Comparison of ENCODE assay signal across 27 cellular contexts in genomic region chr2:85394976-85395375, GRCh38. TPM values are rescaled to one million over a fixed set of nuclear protein-coding genes. Genes with fewer than 3 reads are reported as not detected.
DNase-seq lines count a peak whose midpoint lies in the region; ATAC-seq, FAIRE-seq and TF ChIP-seq lines count a peak whose summit lies in the region.
"Had no signal": no experiment of that assay in that cellular context is flagged by ENCODE, and none has a peak within 500 bp of the region (broad histone marks: within the 10 kb centered on the region; RNA-seq: fewer than 3 reads in every experiment).

No MANE protein-coding gene starts in this region.

- H3K4me1 ChIP-seq in HepG2 (ENCODE audit: insufficient read depth, low read length) (peaks cover 24% of the 10 kb centered on the region), PC-9 (replicated peaks; ENCODE audit: insufficient read depth) (peaks cover 32% of the 10 kb centered on the region)

- H3K27ac Mint-ChIP-seq in stimulated activated naive B cell treated with anti-CD40 and anti-IgM and Interleukin-4, amounts not matched to agents 10 μg/mL and 1 μg/mL and 100 μg/mL, for 72 hours: peak overlapping the region; percentile 42
- peak overlapping the region in 2 of 7 donors; percentile 31 to 37 for H3K27ac Mint-ChIP-seq in CD14-positive monocyte
- H3K27ac Mint-ChIP-seq: activated naive CD8-positive, alpha-beta T cell; CD4-positive, alpha-beta T cell; GM23338; WTC11 had no signal

- H2AFZ ChIP-seq in HepG2 (ENCODE audit: low read length) (no peak overlapping the region), PC-9 (no peak overlapping the region)
- H2AFZ ChIP-seq: GM23338 had no signal

- DNase-seq in GM13977 (ENCODE audit: low spot score) (peak; percentile 1), HepG2 (ENCODE audit: low spot score) (no peak), PC-9 (no peak), CD14-positive monocyte (ENCODE audit: low spot score) (no peak), SIG-M5 (lab: John Stamatoyannopoulos, UW) (no peak)
- no peak for DNase-seq in stimulated activated naive B cell treated with anti-CD40 and anti-IgM and Interleukin-4, amounts not matched to agents 10 μg/mL and 1 μg/mL and 100 μg/mL, for 72 hours
- DNase-seq: activated CD4-positive, alpha-beta T cell treated with anti-CD3 and anti-CD28 coated beads, Interleukin-2, amount 50 U/mL, for 48 hours; activated CD8-positive, alpha-beta memory T cell treated with anti-CD3 and anti-CD28 coated beads, Interleukin-2, amount 50 U/mL, for 4 hours; CD4-positive, alpha-beta T cell; glutamatergic neuron; KBM-7; kidney glomerular epithelial cell; MM.1S; retina; small intestine; stimulated activated CD4-positive, alpha-beta T cell treated with anti-CD3 and anti-CD28 coated beads, Interleukin-2, amount 100 ng/mL, for 48 hours; T-helper 9 cell had no signal

- intact Hi-C loops in HepG2 (cut with micrococcal nuclease; ENCODE audit: unreplicated experiment) (no loop called here), PC-9 (cut with micrococcal nuclease; ENCODE audit: unreplicated experiment) (no loop called here), CD14-positive monocyte (cut with micrococcal nuclease) (no loop called here)

- no peak overlapping the region for H3K4me3 ChIP-seq in HepG2 (replicated peaks in 1 of 3; ENCODE audit: insufficient read depth in 1 of 3, low read depth in 2 of 3, low read length in 3 of 3)
- H3K4me3 ChIP-seq in PC-9: no peak overlapping the region
- H3K4me3 ChIP-seq: GM23338, thoracic aorta had no signal

- H3K9me3 ChIP-seq in HepG2 (ENCODE audit: low read length): no peaks in the 10 kb centered on the region
- no peaks in the 10 kb centered on the region for H3K9me3 ChIP-seq in PC-9 (ENCODE audit: insufficient read depth, low read depth)
- H3K9me3 ChIP-seq: thoracic aorta had no signal

- no peaks in the 10 kb centered on the region for H3K9me3 Mint-ChIP-seq in stimulated activated naive B cell treated with anti-CD40 and anti-IgM and Interleukin-4, amounts not matched to agents 10 μg/mL and 1 μg/mL and 100 μg/mL, for 72 hours
- H3K9me3 Mint-ChIP-seq in CD14-positive monocyte: no peaks in the 10 kb centered on the region
- H3K9me3 Mint-ChIP-seq: CD4-positive, alpha-beta T cell; central memory CD8-positive, alpha-beta T cell; GM23338; stimulated activated effector memory CD8-positive, alpha-beta T cell treated with anti-CD3 and anti-CD28 coated beads, Interleukin-12 subunit alpha, Interleukin-12 subunit beta, amount 100 ng/mL, for 72 hours; WTC11 had no signal

- ATAC-seq in HepG2 (no peak), HG03571 (IDR thresholded peaks at IDR 0.05; ENCODE audit: unreplicated experiment) (no peak)
- no peak for ATAC-seq in stimulated activated naive B cell treated with anti-CD40 and anti-IgM and Interleukin-4, amounts not matched to agents 10 μg/mL and 1 μg/mL and 100 μg/mL, for 72 hours (replicated peaks)
- ATAC-seq: GM23338; stimulated activated effector memory CD8-positive, alpha-beta T cell treated with anti-CD3 and anti-CD28 coated beads, Interleukin-12 subunit alpha, Interleukin-12 subunit beta, amount 100 ng/mL, for 72 hours had no signal

- no peaks in the 10 kb centered on the region for H3K9me2 ChIP-seq in PC-9 (ENCODE audit: insufficient read depth)

- H4K20me1 ChIP-seq in HepG2 (ENCODE audit: insufficient read depth, low read length) (no peaks in the 10 kb centered on the region), PC-9 (ENCODE audit: insufficient read depth) (no peaks in the 10 kb centered on the region)

- no peak for TF ChIP-seq EP300 in HepG2 (IDR thresholded peaks at IDR 0.05; ENCODE audit: low read depth in 2 of 2, low read length in 2 of 2)
- TF ChIP-seq EP300 in HepG2 (CRISPR knock-in tag; IDR thresholded peaks at IDR 0.05; ENCODE audit: borderline replicate concordance): no peak

- TF ChIP-seq POLR2A in HepG2 (IDR thresholded peaks at IDR 0.05; ENCODE audit: insufficient read depth in 1 of 2, low read depth in 2 of 2, low read length in 2 of 2): no peak

- in situ Hi-C loops in GM13977 (cut with MboI; ENCODE audit: low pct_unique_long_range_greater_than_20kb, low sequenced_read_pairs, unreplicated experiment): no loop called here
- in situ Hi-C loops in HepG2 (cut with HindIII; ENCODE audit: extremely low pct_ligation_motif_present, low pct_unique_long_range_greater_than_20kb): loop anchor here (5.0 kb wide), 1 partner anchor 157 kb away; no protein-coding TSS in a partner anchor

- H3K4me2 ChIP-seq in HepG2 (ENCODE audit: low read depth, low read length) (no peak overlapping the region), PC-9 (no peak overlapping the region)
- H3K4me2 ChIP-seq: GM23338 had no signal

- CTCF ChIA-PET in HepG2 (lab: Yijun Ruan, JAX; ENCODE audit: low intra/inter-chr PET ratio, low total read pairs) (no interaction called here), PC-9 (lab: Charles Lee) (no interaction called here)

- no peak overlapping the region for H3K9ac ChIP-seq in HepG2 (ENCODE audit: insufficient read depth, low read depth, low read length)

- H3K79me2 ChIP-seq in HepG2 (ENCODE audit: insufficient read depth, low read length): no peaks in the 10 kb centered on the region
- H3K79me2 ChIP-seq in PC-9 (ENCODE audit: low read depth): no peaks in the 10 kb centered on the region

- POLR2A ChIA-PET in HepG2 (lab: Yijun Ruan, JAX): interaction anchor here (1.6 kb wide), 1 partner anchor 144 kb away, joined by 4 read pairs; no protein-coding TSS in a partner anchor
- POLR2A ChIA-PET in PC-9 (lab: Charles Lee; ENCODE audit: unreplicated experiment): no interaction called here

- H3K27ac ChIP-seq in VCaP: peak overlapping the region; percentile 99
- H3K27ac ChIP-seq in HepG2 (ENCODE audit: extremely low read length, insufficient read depth, low read length): no peak overlapping the region
- no peak overlapping the region for H3K27ac ChIP-seq in PC-9

- BruUV-seq in HepG2 (replicated peaks; lab: Mats Ljungman, UMichigan) (no TSS peak), PC-9 (replicated peaks; lab: Mats Ljungman, UMichigan) (no TSS peak)

- H3K36me3 Mint-ChIP-seq in stimulated activated naive B cell treated with anti-CD40 and anti-IgM and Interleukin-4, amounts not matched to agents 10 μg/mL and 1 μg/mL and 100 μg/mL, for 72 hours: peaks cover 35 to 57% of the 10 kb centered on the region in 2 donors
- H3K36me3 Mint-ChIP-seq in CD14-positive monocyte: peaks cover 72 to 99% of the 10 kb centered on the region in 2 donors
- H3K36me3 Mint-ChIP-seq: activated naive CD8-positive, alpha-beta T cell had no signal

- H3K4me1 Mint-ChIP-seq in stimulated activated naive B cell treated with anti-CD40 and anti-IgM and Interleukin-4, amounts not matched to agents 10 μg/mL and 1 μg/mL and 100 μg/mL, for 72 hours: peaks cover 24 to 36% of the 10 kb centered on the region in 2 donors
- peaks cover 6% of the 10 kb centered on the region for H3K4me1 Mint-ChIP-seq in CD14-positive monocyte
- H3K4me1 Mint-ChIP-seq: central memory CD8-positive, alpha-beta T cell had no signal

- no peaks in the 10 kb centered on the region for H3K27me3 Mint-ChIP-seq in stimulated activated naive B cell treated with anti-CD40 and anti-IgM and Interleukin-4, amounts not matched to agents 10 μg/mL and 1 μg/mL and 100 μg/mL, for 72 hours
- no peaks in the 10 kb centered on the region for H3K27me3 Mint-ChIP-seq in CD14-positive monocyte (ENCODE audit: low read depth in 3 of 3)
- H3K27me3 Mint-ChIP-seq: activated naive CD8-positive, alpha-beta T cell; CD4-positive, alpha-beta T cell; central memory CD8-positive, alpha-beta T cell had no signal

- H3F3A ChIP-seq in PC-9 (ENCODE audit: insufficient read depth, low read depth): peaks cover 32% of the 10 kb centered on the region

- TF ChIP-seq CTCF in GM13977 (IDR thresholded peaks at IDR 0.05; ENCODE audit: extremely low read depth, insufficient read depth, missing control alignments) (no peak), VCaP (conservative IDR thresholded peaks at IDR 0.05) (no peak), HepG2 (CRISPR knock-in tag; IDR thresholded peaks at IDR 0.05) (no peak), PC-9 (conservative IDR thresholded peaks at IDR 0.05) (no peak), CD14-positive monocyte (IDR thresholded peaks at IDR 0.05) (no peak)

- TF ChIP-seq RAD21 in HepG2 (CRISPR knock-in tag; IDR thresholded peaks at IDR 0.05): no peak

- no peak for FAIRE-seq in HepG2 (lab: Jason Lieb, UNC)
- FAIRE-seq: astrocyte, small intestine had no signal

- H3K4me3 Mint-ChIP-seq in stimulated activated naive B cell treated with anti-CD40 and anti-IgM and Interleukin-4, amounts not matched to agents 10 μg/mL and 1 μg/mL and 100 μg/mL, for 72 hours: no peak overlapping the region
- no peak overlapping the region for H3K4me3 Mint-ChIP-seq in CD14-positive monocyte
- H3K4me3 Mint-ChIP-seq: activated naive CD8-positive, alpha-beta T cell; CD4-positive, alpha-beta T cell; central memory CD8-positive, alpha-beta T cell; GM23338; stimulated activated effector memory CD8-positive, alpha-beta T cell treated with anti-CD3 and anti-CD28 coated beads, Interleukin-12 subunit alpha, Interleukin-12 subunit beta, amount 100 ng/mL, for 72 hours; WTC11 had no signal

- H3K36me3 ChIP-seq in HepG2 (replicated peaks in 1 of 2; ENCODE audit: control insufficient read depth in 1 of 2, insufficient read depth in 2 of 2, low read length in 2 of 2) (peaks cover 2 to 3% of the 10 kb centered on the region in 2 experiments; a peak in 1 of 5 replicates), PC-9 (ENCODE audit: low read depth) (0 out of 2 replicates have a peak, but pooled peaks cover 10% of the 10 kb centered on the region)

- H3K27me3 ChIP-seq in HepG2 (ENCODE audit: control insufficient read depth in 1 of 2, insufficient read depth in 2 of 2, low read length in 2 of 2): no peaks in the 10 kb centered on the region
- H3K27me3 ChIP-seq in PC-9 (ENCODE audit: insufficient read depth, low read depth): no peaks in the 10 kb centered on the region

- WGBS in HepG2 (ENCODE audit: low lambda C conversion rate): 57% methylated on average over 5 of the region's 6 CpGs

RNA-seq across cellular contexts. Expression of gene CAPG, which starts 15.2 kb away (rescaled TPM):
- total RNA-seq in HepG2 (2016; rRNA removed; fragmentation: Illumina TruSeq; extraction: Trizol) (18.2 and 26.5 TPM in 2 replicates), PC-9 (2021) (417 and 428 TPM in 2 replicates)
- 3.5 and 5.7 TPM in 2 replicates for total RNA-seq in HepG2 (2016; cell fraction: cytosol; rRNA removed; fragmentation: Illumina TruSeq; extraction: Trizol; ENCODE audit: low read depth)
- 22.4 and 25.2 TPM in 2 replicates for total RNA-seq in HepG2 (2016; cell fraction: insoluble cytoplasmic fraction; rRNA removed; fragmentation: Illumina TruSeq; extraction: Trizol)
- 7.7 TPM in 2 replicates for total RNA-seq in HepG2 (2016; cell fraction: membrane; rRNA removed; fragmentation: Illumina TruSeq; extraction: Trizol)
- total RNA-seq in HepG2 (2016; cell fraction: nucleus; rRNA removed; fragmentation: Illumina TruSeq; extraction: Trizol): 6.2 and 8.8 TPM in 2 replicates
- polyA plus RNA-seq in HepG2 (2011; rRNA removed) (10.6 and 12.7 TPM in 2 replicates), CD14-positive monocyte (100 to 1,000 TPM; 631 to 847 TPM)
- polyA plus RNA-seq in HepG2 (2011; cell fraction: cytosol; rRNA removed): 7.9 and 13.0 TPM in 2 replicates
- polyA plus RNA-seq in HepG2 (2011; cell fraction: nucleus; rRNA removed): 6.3 and 7.4 TPM in 2 replicates
- polyA plus RNA-seq in HepG2 (2012): 6.7 and 7.8 TPM in 2 replicates
- 2.9 and 4.2 TPM in 2 replicates for polyA plus RNA-seq in HepG2 (2016; cell fraction: cytosol; fragmentation: Illumina TruSeq; extraction: Trizol; ENCODE audit: low read depth)
- polyA plus RNA-seq in HepG2 (2016; cell fraction: insoluble cytoplasmic fraction; fragmentation: Illumina TruSeq; extraction: Trizol; ENCODE audit: low read depth): 18.1 and 22.6 TPM in 2 replicates
- polyA plus RNA-seq in HepG2 (2016; cell fraction: membrane; fragmentation: Illumina TruSeq; extraction: Trizol; ENCODE audit: low read depth): 3.2 and 4.7 TPM in 2 replicates
- polyA plus RNA-seq in HepG2 (2016; cell fraction: nucleus; fragmentation: Illumina TruSeq; extraction: Trizol; ENCODE audit: insufficient read depth, low read depth): 11.5 and 13.0 TPM in 2 replicates
- 9.5 and 243 TPM in 2 replicates for polyA minus RNA-seq in HepG2 (2011; rRNA and poly(A)+ RNA removed; ENCODE audit: low replicate concordance)
- 5.7 and 10.2 TPM in 2 replicates for polyA minus RNA-seq in HepG2 (2011; cell fraction: cytosol; rRNA and poly(A)+ RNA removed)
- polyA minus RNA-seq in HepG2 (2011; cell fraction: nucleus; rRNA and poly(A)+ RNA removed): 3.7 and 5.7 TPM in 2 replicates

RNA-seq across cellular contexts. Expression of gene SH2D6, which starts 23.5 kb away (rescaled TPM):
- total RNA-seq in HepG2 (2016; rRNA removed; fragmentation: Illumina TruSeq; extraction: Trizol): 0.11 and 0.29 TPM in 2 replicates
- 1.1 and 1.3 TPM in 2 replicates for total RNA-seq in HepG2 (2016; cell fraction: cytosol; rRNA removed; fragmentation: Illumina TruSeq; extraction: Trizol; ENCODE audit: low read depth)
- 0.41 TPM in 1 of 2 replicates, not detected in the other for total RNA-seq in HepG2 (2016; cell fraction: insoluble cytoplasmic fraction; rRNA removed; fragmentation: Illumina TruSeq; extraction: Trizol)
- total RNA-seq in HepG2 (2016; cell fraction: membrane; rRNA removed; fragmentation: Illumina TruSeq; extraction: Trizol): 1.6 and 1.9 TPM in 2 replicates
- total RNA-seq in HepG2 (2016; cell fraction: nucleus; rRNA removed; fragmentation: Illumina TruSeq; extraction: Trizol): 0.93 and 1.0 TPM in 2 replicates
- 0.18 and 0.26 TPM in 2 replicates for polyA plus RNA-seq in HepG2 (2011; rRNA removed)
- 0.08 and 0.21 TPM in 2 replicates for polyA plus RNA-seq in HepG2 (2011; cell fraction: cytosol; rRNA removed)
- 0.19 and 0.51 TPM in 2 replicates for polyA plus RNA-seq in HepG2 (2011; cell fraction: nucleus; rRNA removed)
- polyA plus RNA-seq in HepG2 (2012): not detected in 2 replicates
- polyA plus RNA-seq in HepG2 (2016; cell fraction: cytosol; fragmentation: Illumina TruSeq; extraction: Trizol; ENCODE audit: low read depth): not detected in 2 replicates
- not detected in 2 replicates for polyA plus RNA-seq in HepG2 (2016; cell fraction: insoluble cytoplasmic fraction; fragmentation: Illumina TruSeq; extraction: Trizol; ENCODE audit: low read depth)
- 0.26 and 0.30 TPM in 2 replicates for polyA plus RNA-seq in HepG2 (2016; cell fraction: membrane; fragmentation: Illumina TruSeq; extraction: Trizol; ENCODE audit: low read depth)
- polyA plus RNA-seq in HepG2 (2016; cell fraction: nucleus; fragmentation: Illumina TruSeq; extraction: Trizol; ENCODE audit: insufficient read depth, low read depth): 1.2 TPM in 1 of 2 replicates, not detected in the other
- 0.74 and 1.7 TPM in 2 replicates for polyA minus RNA-seq in HepG2 (2011; rRNA and poly(A)+ RNA removed; ENCODE audit: low replicate concordance)
- polyA minus RNA-seq in HepG2 (2011; cell fraction: cytosol; rRNA and poly(A)+ RNA removed): 0.69 and 1.3 TPM in 2 replicates
- 0.77 and 1.6 TPM in 2 replicates for polyA minus RNA-seq in HepG2 (2011; cell fraction: nucleus; rRNA and poly(A)+ RNA removed)
- 2.3 TPM in 2 replicates for total RNA-seq in PC-9 (2021)
- not detected for polyA plus RNA-seq in CD14-positive monocyte
- total RNA-seq: GM23338, lung microvascular endothelial cell, thoracic aorta had no signal

RNA-seq across cellular contexts. Expression of gene ELMOD3, which starts 40.4 kb away (rescaled TPM):
- total RNA-seq in HepG2 (2016; rRNA removed; fragmentation: Illumina TruSeq; extraction: Trizol): 10.3 and 13.3 TPM in 2 replicates
- 6.9 and 7.5 TPM in 2 replicates for total RNA-seq in HepG2 (2016; cell fraction: cytosol; rRNA removed; fragmentation: Illumina TruSeq; extraction: Trizol; ENCODE audit: low read depth)
- 10.3 and 15.0 TPM in 2 replicates for total RNA-seq in HepG2 (2016; cell fraction: insoluble cytoplasmic fraction; rRNA removed; fragmentation: Illumina TruSeq; extraction: Trizol)
- total RNA-seq in HepG2 (2016; cell fraction: membrane; rRNA removed; fragmentation: Illumina TruSeq; extraction: Trizol): 8.8 and 9.5 TPM in 2 replicates
- total RNA-seq in HepG2 (2016; cell fraction: nucleus; rRNA removed; fragmentation: Illumina TruSeq; extraction: Trizol): 16.6 and 22.7 TPM in 2 replicates
- polyA plus RNA-seq in HepG2 (2011; rRNA removed): 19.5 and 21.4 TPM in 2 replicates
- 11.0 and 11.1 TPM in 2 replicates for polyA plus RNA-seq in HepG2 (2011; cell fraction: cytosol; rRNA removed)
- polyA plus RNA-seq in HepG2 (2011; cell fraction: nucleus; rRNA removed): 56.3 and 61.9 TPM in 2 replicates
- polyA plus RNA-seq in HepG2 (2012): 9.6 and 10.3 TPM in 2 replicates
- polyA plus RNA-seq in HepG2 (2016; cell fraction: cytosol; fragmentation: Illumina TruSeq; extraction: Trizol; ENCODE audit: low read depth): 2.4 and 3.2 TPM in 2 replicates
- 9.4 TPM in 2 replicates for polyA plus RNA-seq in HepG2 (2016; cell fraction: insoluble cytoplasmic fraction; fragmentation: Illumina TruSeq; extraction: Trizol; ENCODE audit: low read depth)
- 6.4 and 6.6 TPM in 2 replicates for polyA plus RNA-seq in HepG2 (2016; cell fraction: membrane; fragmentation: Illumina TruSeq; extraction: Trizol; ENCODE audit: low read depth)
- polyA plus RNA-seq in HepG2 (2016; cell fraction: nucleus; fragmentation: Illumina TruSeq; extraction: Trizol; ENCODE audit: insufficient read depth, low read depth): 34.9 and 37.5 TPM in 2 replicates
- 14.8 and 18.1 TPM in 2 replicates for polyA minus RNA-seq in HepG2 (2011; rRNA and poly(A)+ RNA removed; ENCODE audit: low replicate concordance)
- polyA minus RNA-seq in HepG2 (2011; cell fraction: cytosol; rRNA and poly(A)+ RNA removed): 3.2 and 4.1 TPM in 2 replicates
- 19.1 and 24.5 TPM in 2 replicates for polyA minus RNA-seq in HepG2 (2011; cell fraction: nucleus; rRNA and poly(A)+ RNA removed)
- 16.4 and 18.1 TPM in 2 replicates for total RNA-seq in PC-9 (2021)
- polyA plus RNA-seq in CD14-positive monocyte: 1 to 10 TPM; 6.1 to 7.2 TPM

RNA-seq across cellular contexts. Expression of gene RETSAT, which starts 40.6 kb away (rescaled TPM):
- total RNA-seq in HepG2 (2016; rRNA removed; fragmentation: Illumina TruSeq; extraction: Trizol) (17.2 and 46.7 TPM in 2 replicates), PC-9 (2021) (52.1 and 57.8 TPM in 2 replicates)
- 10.9 and 12.3 TPM in 2 replicates for total RNA-seq in HepG2 (2016; cell fraction: cytosol; rRNA removed; fragmentation: Illumina TruSeq; extraction: Trizol; ENCODE audit: low read depth)
- 18.1 and 44.6 TPM in 2 replicates for total RNA-seq in HepG2 (2016; cell fraction: insoluble cytoplasmic fraction; rRNA removed; fragmentation: Illumina TruSeq; extraction: Trizol)
- 15.7 and 17.3 TPM in 2 replicates for total RNA-seq in HepG2 (2016; cell fraction: membrane; rRNA removed; fragmentation: Illumina TruSeq; extraction: Trizol)
- 50.8 and 58.5 TPM in 2 replicates for total RNA-seq in HepG2 (2016; cell fraction: nucleus; rRNA removed; fragmentation: Illumina TruSeq; extraction: Trizol)
- polyA plus RNA-seq in HepG2 (2011; rRNA removed) (61.0 and 88.0 TPM in 2 replicates), CD14-positive monocyte (10 to 100 TPM; 15.0 to 15.8 TPM)
- polyA plus RNA-seq in HepG2 (2011; cell fraction: cytosol; rRNA removed): 45.6 and 61.3 TPM in 2 replicates
- 145 and 168 TPM in 2 replicates for polyA plus RNA-seq in HepG2 (2011; cell fraction: nucleus; rRNA removed)
- polyA plus RNA-seq in HepG2 (2012): 76.9 and 78.5 TPM in 2 replicates
- polyA plus RNA-seq in HepG2 (2016; cell fraction: cytosol; fragmentation: Illumina TruSeq; extraction: Trizol; ENCODE audit: low read depth): 4.6 and 4.8 TPM in 2 replicates
- 15.6 and 17.6 TPM in 2 replicates for polyA plus RNA-seq in HepG2 (2016; cell fraction: insoluble cytoplasmic fraction; fragmentation: Illumina TruSeq; extraction: Trizol; ENCODE audit: low read depth)
- 9.2 and 10.8 TPM in 2 replicates for polyA plus RNA-seq in HepG2 (2016; cell fraction: membrane; fragmentation: Illumina TruSeq; extraction: Trizol; ENCODE audit: low read depth)
- 96.7 and 99.7 TPM in 2 replicates for polyA plus RNA-seq in HepG2 (2016; cell fraction: nucleus; fragmentation: Illumina TruSeq; extraction: Trizol; ENCODE audit: insufficient read depth, low read depth)
- polyA minus RNA-seq in HepG2 (2011; rRNA and poly(A)+ RNA removed; ENCODE audit: low replicate concordance): 163 and 207 TPM in 2 replicates
- 39.9 and 52.7 TPM in 2 replicates for polyA minus RNA-seq in HepG2 (2011; cell fraction: cytosol; rRNA and poly(A)+ RNA removed)
- polyA minus RNA-seq in HepG2 (2011; cell fraction: nucleus; rRNA and poly(A)+ RNA removed): 60.9 and 82.7 TPM in 2 replicates

Comparison
In these comparisons a context has a peak if more than half of its experiments do, and no peak if none do; other contexts are left out.
1. RNA of gene CAPG, which starts 15.2 kb away (total RNA-seq): 417 to 428 TPM in PC-9; 3.5 to 26.5 TPM in HepG2; every median in the first group is over 10 times any median in the second.